ENCODE assay signal across 8 cellular contexts in genomic region chr16:81444448-81445121, GRCh38. TPM values are rescaled to one million over a fixed set of nuclear protein-coding genes. Genes with fewer than 3 reads are reported as not detected.
A peak's percentile ranks its signal among the peaks of the same experiment; 100 is the strongest.
DNase-seq lines count a peak whose midpoint lies in the region; ATAC-seq and TF ChIP-seq lines count a peak whose summit lies in the region.

CMIP (plus strand) TSS chr16:81444808.

- H3K36me3 ChIP-seq in parathyroid adenoma (ENCODE audit: control insufficient read depth, insufficient read depth, low read length) (no peaks in the 10 kb centered on the region), tibial artery (no peaks in the 10 kb centered on the region)

- peaks cover 2% of the 10 kb centered on the region for H3K27me3 Mint-ChIP-seq in activated naive CD8-positive, alpha-beta T cell treated with anti-CD3 and anti-CD28 coated beads, Interleukin-2, amount 50 U/mL, for 24 hours

- peaks cover 2% of the 10 kb centered on the region for H3K79me2 ChIP-seq in parathyroid adenoma

- H2AFZ ChIP-seq in parathyroid adenoma = peak within 1 kb of the TSS; percentile 91

- DNase-seq in EL = peak; percentile 83
- peak; percentile 44 for DNase-seq in KG1 (lab: John Stamatoyannopoulos, UW)
- DNase-seq in T follicular helper cell (ENCODE audit: low read depth) = peak; percentile 67
- peak; percentile 84 for DNase-seq in activated naive CD8-positive, alpha-beta T cell treated with anti-CD3 and anti-CD28 coated beads, Interleukin-2, amount 50 U/mL, for 24 hours
- peak; percentile 91 for DNase-seq in Right ventricle myocardium superior
- DNase-seq in tibial artery = peak; percentile 73 to 89

- TF ChIP-seq CTCF in parathyroid adenoma (IDR thresholded peaks at IDR 0.05) (no peak), tibial artery (IDR thresholded peaks at IDR 0.05) (no peak)

- H3K4me3 ChIP-seq in parathyroid adenoma (ENCODE audit: low read depth, low read length) (peak within 1 kb of the TSS; percentile 51), tibial artery (peak within 1 kb of the TSS; percentile 62 to 73)

- intact Hi-C loops in Right ventricle myocardium superior (cut with DNase I) (no loop called here), tibial artery (cut with DNase I; ENCODE audit: low total_unique reads) (loop anchor here (10.0 kb wide), 1 partner anchor 160 kb away; no protein-coding TSS in a partner anchor)

- H3K27ac ChIP-seq in parathyroid adenoma = peak within 1 kb of the TSS; percentile 53
- peak within 1 kb of the TSS; percentile 60 to 76 for H3K27ac ChIP-seq in tibial artery

- H3K27me3 ChIP-seq in parathyroid adenoma (ENCODE audit: control insufficient read depth, insufficient read depth, low read length) (no peaks in the 10 kb centered on the region), tibial artery (no peaks in the 10 kb centered on the region)

- H3K4me1 ChIP-seq in parathyroid adenoma (no peaks in the 10 kb centered on the region), tibial artery (peaks cover 0 to 44% (median 18%) of the 10 kb centered on the region in 4 donors)

- ATAC-seq in GM21576 (IDR thresholded peaks at IDR 0.05; ENCODE audit: unreplicated experiment) (peak; percentile 78), Right ventricle myocardium superior (ENCODE audit: poor library complexity) (peak; percentile 88)
- peak; percentile 78 for ATAC-seq in activated naive CD8-positive, alpha-beta T cell treated with anti-CD3 and anti-CD28 coated beads, Interleukin-2, amount 50 U/mL, for 24 hours

- H3K4me3 Mint-ChIP-seq in activated naive CD8-positive, alpha-beta T cell treated with anti-CD3 and anti-CD28 coated beads, Interleukin-2, amount 50 U/mL, for 24 hours = peak within 1 kb of the TSS; percentile 85

- no peaks in the 10 kb centered on the region for H3K9me3 ChIP-seq in parathyroid adenoma (ENCODE audit: control insufficient read depth, low read length)
- no peaks in the 10 kb centered on the region for H3K9me3 ChIP-seq in tibial artery

- peaks cover 42% of the 10 kb centered on the region for H3K4me1 Mint-ChIP-seq in activated naive CD8-positive, alpha-beta T cell treated with anti-CD3 and anti-CD28 coated beads, Interleukin-2, amount 50 U/mL, for 24 hours

- peak within 1 kb of the TSS; percentile 50 for H3K9ac ChIP-seq in parathyroid adenoma

- H3K36me3 Mint-ChIP-seq in activated naive CD8-positive, alpha-beta T cell treated with anti-CD3 and anti-CD28 coated beads, Interleukin-2, amount 50 U/mL, for 24 hours (ENCODE audit: low read depth) = no peaks in the 10 kb centered on the region

- no peaks in the 10 kb centered on the region for H3K9me3 Mint-ChIP-seq in activated naive CD8-positive, alpha-beta T cell treated with anti-CD3 and anti-CD28 coated beads, Interleukin-2, amount 50 U/mL, for 24 hours

- peak within 1 kb of the TSS; percentile 72 for H3K4me2 ChIP-seq in parathyroid adenoma (ENCODE audit: low read length)

- peak within 1 kb of the TSS; percentile 79 for H3K27ac Mint-ChIP-seq in activated naive CD8-positive, alpha-beta T cell treated with anti-CD3 and anti-CD28 coated beads, Interleukin-2, amount 50 U/mL, for 24 hours

RNA-seq across cellular contexts. Expression of gene CMIP, which starts in this region (rescaled TPM):
- total RNA-seq in Right ventricle myocardium superior = 11.1 TPM

Comparison
In these comparisons a context has a peak if more than half of its experiments do, and no peak if none do; other contexts are left out.
1. Peak in every context shown above with its lines: DNase-seq, ATAC-seq, H3K4me3 ChIP-seq and H3K27ac ChIP-seq.